Comparison of ENCODE assay signal across 15 cellular contexts in the genomic region with DNA sequence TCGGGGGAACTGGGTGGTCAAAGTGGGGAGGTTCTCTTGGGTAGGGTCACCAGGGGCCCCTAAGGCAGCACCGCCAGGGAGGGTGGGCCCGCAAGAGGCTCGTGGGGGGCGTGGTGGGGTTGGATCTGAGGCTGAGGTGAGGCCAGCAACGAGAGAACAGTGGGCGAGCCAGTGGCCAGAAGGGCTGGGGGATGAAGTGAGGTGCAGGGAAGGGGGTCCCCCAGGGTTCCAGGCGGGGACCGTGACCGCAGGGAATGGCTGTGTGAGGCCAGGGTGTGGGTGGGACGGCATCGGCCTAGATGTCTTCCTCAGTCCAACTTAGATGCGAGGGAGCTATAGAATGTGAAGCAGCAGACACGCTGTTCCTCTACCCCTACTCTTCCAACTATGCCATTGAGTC.
DNase-seq lines count a peak whose midpoint lies in the region; ATAC-seq and TF ChIP-seq lines count a peak whose summit lies in the region.
"Had no signal": no experiment of that assay in that cellular context is flagged by ENCODE, and none has a peak within 500 bp of the region (broad histone marks: within the 10 kb centered on the region; RNA-seq: fewer than 3 reads in every experiment).

No MANE protein-coding gene starts in this region.

- H2BK120ac ChIP-seq in mesenchymal stem cell (ENCODE audit: low read depth, low read length), result no peak overlapping the region

- no peak overlapping the region for H3K18ac ChIP-seq in mesenchymal stem cell (ENCODE audit: low read depth in 1 of 2, low read length in 2 of 2)

- H3K9me3 ChIP-seq in right cardiac atrium (ENCODE audit: control insufficient read depth, low read length) (no peaks in the 10 kb centered on the region), mesenchymal stem cell (ENCODE audit: control insufficient read depth, low read length) (no peaks in the 10 kb centered on the region)
- H3K9me3 ChIP-seq: BLaER1 had no signal

- H3K36me3 Mint-ChIP-seq in GM23338 (ENCODE audit: low read depth), result peaks cover 20% of the 10 kb centered on the region; the same call in 2 of the 3 replicates
- H3K36me3 Mint-ChIP-seq: CD4-positive, alpha-beta memory T cell had no signal

- no peak overlapping the region for H3K27ac Mint-ChIP-seq in GM23338

- peaks cover 26% of the 10 kb centered on the region for H3K27me3 Mint-ChIP-seq in GM23338 (ENCODE audit: insufficient read depth, low read depth, poor library complexity)
- H3K27me3 Mint-ChIP-seq: CD4-positive, alpha-beta memory T cell had no signal

- no peaks in the 10 kb centered on the region for H3K9me2 ChIP-seq in GM23338 (ENCODE audit: insufficient read depth)

- no peak overlapping the region for H2BK5ac ChIP-seq in mesenchymal stem cell (ENCODE audit: low read depth, low read length, poor library complexity, severe bottlenecking)

- H3K4me3 ChIP-seq in right cardiac atrium (ENCODE audit: low read length), result no peak overlapping the region
- H3K4me3 ChIP-seq in mesenchymal stem cell (ENCODE audit: insufficient read depth in 1 of 2, low read depth in 1 of 2, low read length in 2 of 2), result no peak overlapping the region
- no peak overlapping the region for H3K4me3 ChIP-seq in GM23338
- H3K4me3 ChIP-seq: BLaER1, GM23248 had no signal

- peaks cover 18% of the 10 kb centered on the region for H3K4me1 Mint-ChIP-seq in GM23338

- H2AFZ ChIP-seq in mesenchymal stem cell (ENCODE audit: low read depth, low read length) (no peak overlapping the region), GM23338 (no peak overlapping the region)
- H2AFZ ChIP-seq: GM23248 had no signal

- H2BK12ac ChIP-seq in mesenchymal stem cell (ENCODE audit: low read length in 2 of 2), result no peak overlapping the region

- H3K4ac ChIP-seq in mesenchymal stem cell (ENCODE audit: low read depth in 1 of 2, low read length in 2 of 2), result no peak overlapping the region

- H4K8ac ChIP-seq in mesenchymal stem cell (ENCODE audit: low read length), result no peak overlapping the region

- peak overlapping the region; percentile 20 for H2BK15ac ChIP-seq in mesenchymal stem cell (ENCODE audit: low read depth, poor library complexity, severe bottlenecking)

- no peak for TF ChIP-seq CTCF in GM23338 (conservative IDR thresholded peaks at IDR 0.05; ENCODE audit: low read depth in 2 of 2)

- H3K23ac ChIP-seq in mesenchymal stem cell (ENCODE audit: low read length in 2 of 2), result no peak overlapping the region

- H3K36me3 ChIP-seq in mesenchymal stem cell (ENCODE audit: control insufficient read depth in 1 of 2, insufficient read depth in 2 of 2, low read depth in 1 of 2, low read length in 2 of 2), result peaks cover 17 to 39% of the 10 kb centered on the region in 2 experiments
- no peaks in the 10 kb centered on the region for H3K36me3 ChIP-seq in GM23338 (ENCODE audit: insufficient read depth)

- H3K4me3 Mint-ChIP-seq in GM23338, result no peak overlapping the region
- H3K4me3 Mint-ChIP-seq: CD14-positive monocyte; CD4-positive, alpha-beta memory T cell had no signal

- intact Hi-C loops in right cardiac atrium (cut with DNase I), result no loop called here
- intact Hi-C loops in left cardiac atrium (cut with DNase I), result no loop called here

- peak overlapping the region; percentile 45 for H4K91ac ChIP-seq in mesenchymal stem cell (ENCODE audit: low read length)

- no peak overlapping the region for H3K14ac ChIP-seq in mesenchymal stem cell (ENCODE audit: low read length in 2 of 2)

- H3F3A ChIP-seq in GM23338 (replicated peaks; ENCODE audit: low read depth), result no peaks in the 10 kb centered on the region

- no peak overlapping the region for H2AK5ac ChIP-seq in mesenchymal stem cell (ENCODE audit: low read length, severe bottlenecking)

- H3K4me1 ChIP-seq in right cardiac atrium (ENCODE audit: control insufficient read depth, insufficient read depth, low read length) (peaks cover 4% of the 10 kb centered on the region), mesenchymal stem cell (ENCODE audit: control insufficient read depth, insufficient read depth, low read depth, low read length) (peaks cover 2% of the 10 kb centered on the region), GM23338 (ENCODE audit: insufficient read depth) (peaks cover 9% of the 10 kb centered on the region)
- H3K4me1 ChIP-seq: BLaER1 had no signal

- H3K79me2 ChIP-seq in GM23338 (replicated peaks; ENCODE audit: insufficient read depth), result no peaks in the 10 kb centered on the region

- no peak for ATAC-seq in right cardiac atrium
- ATAC-seq in left cardiac atrium, result no peak
- ATAC-seq in GM23338, result no peak

- 98% methylated on average over 14 of the region's 14 CpGs for WGBS in right cardiac atrium
- 97% methylated on average over 14 of the region's 14 CpGs for WGBS in mesenchymal stem cell

- no peak overlapping the region for H3K9ac ChIP-seq in mesenchymal stem cell (ENCODE audit: low read length)
- H3K9ac ChIP-seq: BLaER1, GM23248 had no signal

- no peaks in the 10 kb centered on the region for H3K9me3 Mint-ChIP-seq in GM23338
- H3K9me3 Mint-ChIP-seq: CD4-positive, alpha-beta memory T cell had no signal

- no peaks in the 10 kb centered on the region for H4K20me1 ChIP-seq in GM23338 (replicated peaks; ENCODE audit: insufficient read depth)
- H4K20me1 ChIP-seq: BLaER1 had no signal

- H3K27me3 ChIP-seq in right cardiac atrium (ENCODE audit: control insufficient read depth, insufficient read depth) (no peaks in the 10 kb centered on the region), mesenchymal stem cell (ENCODE audit: control insufficient read depth in 1 of 2, insufficient read depth in 1 of 2, low read length in 2 of 2) (no peaks in the 10 kb centered on the region), GM23338 (ENCODE audit: insufficient read depth) (no peaks in the 10 kb centered on the region)
- H3K27me3 ChIP-seq: BLaER1 had no signal

- H3K27ac ChIP-seq in right cardiac atrium (ENCODE audit: low read length) (no peak overlapping the region), mesenchymal stem cell (ENCODE audit: low read length, poor library complexity, severe bottlenecking) (no peak overlapping the region), GM23338 (ENCODE audit: low read depth) (no peak overlapping the region)
- H3K27ac ChIP-seq: BLaER1, GM23248 had no signal

- H3K4me2 ChIP-seq in mesenchymal stem cell (ENCODE audit: low read length, poor library complexity, severe bottlenecking) (no peak overlapping the region), GM23338 (no peak overlapping the region)
- H3K4me2 ChIP-seq: BLaER1 had no signal

- no peaks in the 10 kb centered on the region for H3K79me1 ChIP-seq in mesenchymal stem cell (replicated peaks; ENCODE audit: low read length, poor library complexity, severe bottlenecking)

- DNase-seq in activated effector memory CD4-positive, alpha-beta T cell treated with anti-CD3 and anti-CD28 coated beads, Interleukin-2, amount 50 U/mL, for 16 hours, result peak; percentile 22
- no peak for DNase-seq in activated effector memory CD4-positive, alpha-beta T cell treated with Interleukin-2 at 50 U/mL for 16 hours
- peak in 2 of 3 donors; percentile 47 to 53 for DNase-seq in right cardiac atrium
- no peak for DNase-seq in left cardiac atrium
- no peak for DNase-seq in mesenchymal stem cell
- DNase-seq in GM23338 (ENCODE audit: low spot score), result no peak
- DNase-seq in occipital lobe (lab: John Stamatoyannopoulos, UW), result no peak
- DNase-seq: 8988T; CD4-positive, alpha-beta memory T cell; DMS153; DMS79; GDM1; GM23248 had no signal

TF ChIP-seq in GM23338, 12 proteins besides CTCF, POLR2A, EP300 and RAD21 (continues in another document):
- TF ChIP-seq EZH2 (IDR thresholded peaks at IDR 0.05; ENCODE audit: low read depth, unreplicated experiment), result no peak
- TF ChIP-seq POLR2AphosphoS5 (IDR thresholded peaks at IDR 0.05; ENCODE audit: low read depth), result no peak
- no peak for TF ChIP-seq NANOG (IDR thresholded peaks at IDR 0.05; ENCODE audit: borderline replicate concordance)
- no peak for TF ChIP-seq ZNF114 (CRISPR knock-in tag; IDR thresholded peaks at IDR 0.05)

Comparison
In these comparisons a context has a peak if more than half of its experiments do, and no peak if none do; other contexts are left out.
1. DNase-seq: peak in activated effector memory CD4-positive, alpha-beta T cell treated with anti-CD3 and anti-CD28 coated beads, Interleukin-2, amount 50 U/mL, for 16 hours (single experiment) and right cardiac atrium (2 of 3); none in activated effector memory CD4-positive, alpha-beta T cell treated with Interleukin-2 at 50 U/mL for 16 hours (single experiment), left cardiac atrium (single experiment), mesenchymal stem cell (single experiment), GM23338 (single experiment) and occipital lobe (single experiment).